1 cellular context compared by ENCODE assay signal in genomic region chr3:124837065-124837464, GRCh38.
TF ChIP-seq lines count a peak whose summit lies in the region.

No MANE protein-coding gene starts in this region.

TF ChIP-seq in WTC11, 78 proteins besides CTCF, POLR2A, EP300 and RAD21 (continued from another document):
- TF ChIP-seq ZNF425 (CRISPR knock-in tag; conservative IDR thresholded peaks at IDR 0.05) = no peak
- TF ChIP-seq USF1 (CRISPR knock-in tag; IDR thresholded peaks at IDR 0.05) = no peak
- no peak for TF ChIP-seq CBFB (CRISPR knock-in tag; IDR thresholded peaks at IDR 0.05; ENCODE audit: low read depth)
- no peak for TF ChIP-seq AFF4 (CRISPR knock-in tag; IDR thresholded peaks at IDR 0.05; ENCODE audit: borderline replicate concordance)
- no peak for TF ChIP-seq ZNF219 (CRISPR knock-in tag; IDR thresholded peaks at IDR 0.05; ENCODE audit: borderline replicate concordance)
- TF ChIP-seq JUN (CRISPR knock-in tag; IDR thresholded peaks at IDR 0.05) = no peak
- no peak for TF ChIP-seq TEAD4 (CRISPR knock-in tag; IDR thresholded peaks at IDR 0.05)
